In the genomic region with DNA sequence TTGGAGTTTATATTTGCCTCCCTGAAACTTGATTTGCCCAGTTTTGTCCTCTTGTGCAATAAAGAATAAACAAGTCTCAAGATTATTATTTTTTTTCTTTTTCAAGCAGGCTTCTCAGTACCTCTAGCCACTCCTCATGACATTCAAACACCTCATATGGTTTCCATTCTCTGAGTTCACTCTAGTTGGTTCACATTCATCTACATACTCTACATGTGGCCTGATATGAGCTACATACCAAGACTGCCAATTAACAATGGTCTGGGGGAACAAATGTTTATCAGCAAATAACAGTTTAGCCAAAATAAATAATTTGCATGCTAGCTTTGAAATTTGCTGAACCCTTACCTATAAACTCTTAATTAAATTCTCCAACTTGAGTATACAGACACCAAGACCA, we compare ENCODE assay signal across 26 cellular contexts. TPM values are rescaled to one million over a fixed set of nuclear protein-coding genes. Genes with fewer than 3 reads are reported as not detected.
"Had no signal": no experiment of that assay in that cellular context is flagged by ENCODE, and none has a peak within 500 bp of the region (broad histone marks: within the 10 kb centered on the region; RNA-seq: fewer than 3 reads in every experiment).

No MANE protein-coding gene starts in this region.

- H3K4me1 Mint-ChIP-seq: activated CD4-positive, alpha-beta memory T cell treated with anti-CD3 and anti-CD28 coated beads, Interleukin-2, amount 10 ng/mL, durations not matched to agents 7 days and 5 days; activated CD4-positive, alpha-beta T cell treated with anti-CD3 and anti-CD28 coated beads, Interleukin-2, amount 10 ng/mL, durations not matched to agents 7 days and 5 days; activated T-helper 17 cell treated with anti-CD3 and anti-CD28 coated beads, Interleukin-2, amount 50 U/mL, for 72 hours had no signal

- H3K27ac Mint-ChIP-seq: activated CD4-positive, alpha-beta memory T cell treated with anti-CD3 and anti-CD28 coated beads, Interleukin-2, amount 10 ng/mL, durations not matched to agents 7 days and 5 days; activated naive CD4-positive, alpha-beta T cell treated with anti-CD3 and anti-CD28 coated beads for 36 hours; activated naive CD8-positive, alpha-beta T cell treated with anti-CD3 and anti-CD28 coated beads for 36 hours; activated T-helper 17 cell treated with anti-CD3 and anti-CD28 coated beads, Interleukin-2, amount 50 U/mL, for 72 hours had no signal

- DNase-seq: activated CD4-positive, alpha-beta memory T cell treated with anti-CD3 and anti-CD28 coated beads, Interleukin-2, amount 10 ng/mL, durations not matched to agents 7 days and 5 days; activated CD4-positive, alpha-beta T cell treated with anti-CD3 and anti-CD28 coated beads, Interleukin-2, amount 10 ng/mL, durations not matched to agents 7 days and 5 days; activated CD4-positive, CD25-positive, alpha-beta regulatory T cell; activated gamma-delta T cell; activated naive CD4-positive, alpha-beta T cell treated with anti-CD3 and anti-CD28 coated beads for 36 hours; activated naive CD8-positive, alpha-beta T cell treated with anti-CD3 and anti-CD28 coated beads for 36 hours; activated T-cell treated with anti-CD3 and anti-CD28 coated beads for 4 hours; activated T-cell treated with anti-CD3 and anti-CD28 coated beads, Interleukin-2, amount 50 U/mL, for 48 hours; adrenal gland; aorta; caudate nucleus; MG63; MV-4-11; NCI-H1105; NCI-H1436; NCI-H187; NCI-H2081 treated with DMSO at 0.1 percent for 48 hours; NCI-H446; NCI-H524; Peyer's patch; Right ventricle myocardium superior; SJCRH30; SK-N-SH had no signal

- H3K9me3 ChIP-seq: adrenal gland, breast epithelium, MG63, Peyer's patch, SJCRH30, SK-N-SH had no signal

- H3K4me1 ChIP-seq: adrenal gland, breast epithelium, Peyer's patch, SJCRH30 had no signal

- H3K36me3 ChIP-seq: adrenal gland, breast epithelium had no signal

- H3K9me3 Mint-ChIP-seq: activated CD4-positive, alpha-beta memory T cell treated with anti-CD3 and anti-CD28 coated beads, Interleukin-2, amount 10 ng/mL, durations not matched to agents 7 days and 5 days; activated CD4-positive, alpha-beta T cell treated with anti-CD3 and anti-CD28 coated beads, Interleukin-2, amount 10 ng/mL, durations not matched to agents 7 days and 5 days; activated naive CD4-positive, alpha-beta T cell treated with anti-CD3 and anti-CD28 coated beads for 36 hours; activated naive CD8-positive, alpha-beta T cell treated with anti-CD3 and anti-CD28 coated beads for 36 hours; activated T-helper 17 cell treated with anti-CD3 and anti-CD28 coated beads, Interleukin-2, amount 50 U/mL, for 72 hours had no signal

- H3K4me3 ChIP-seq: adrenal gland, breast epithelium, MG63, Peyer's patch, SJCRH30 had no signal

- H3K4me3 Mint-ChIP-seq: activated CD4-positive, alpha-beta memory T cell treated with anti-CD3 and anti-CD28 coated beads, Interleukin-2, amount 10 ng/mL, durations not matched to agents 7 days and 5 days; activated CD4-positive, alpha-beta T cell treated with anti-CD3 and anti-CD28 coated beads, Interleukin-2, amount 10 ng/mL, durations not matched to agents 7 days and 5 days; activated naive CD4-positive, alpha-beta T cell treated with anti-CD3 and anti-CD28 coated beads for 36 hours; activated naive CD8-positive, alpha-beta T cell treated with anti-CD3 and anti-CD28 coated beads for 36 hours; activated T-helper 17 cell treated with anti-CD3 and anti-CD28 coated beads, Interleukin-2, amount 50 U/mL, for 72 hours had no signal

- ATAC-seq: activated T-helper 17 cell treated with anti-CD3 and anti-CD28 coated beads, Interleukin-2, amount 50 U/mL, for 72 hours had no signal

- H3K27me3 Mint-ChIP-seq: activated CD4-positive, alpha-beta memory T cell treated with anti-CD3 and anti-CD28 coated beads, Interleukin-2, amount 10 ng/mL, durations not matched to agents 7 days and 5 days; activated CD4-positive, alpha-beta T cell treated with anti-CD3 and anti-CD28 coated beads, Interleukin-2, amount 10 ng/mL, durations not matched to agents 7 days and 5 days; activated naive CD8-positive, alpha-beta T cell treated with anti-CD3 and anti-CD28 coated beads for 36 hours; activated T-helper 17 cell treated with anti-CD3 and anti-CD28 coated beads, Interleukin-2, amount 50 U/mL, for 72 hours had no signal

- H3K27me3 ChIP-seq: adrenal gland, breast epithelium, MG63, Peyer's patch, SJCRH30 had no signal

RNA-seq across cellular contexts. Expression of a gene that starts 22.5 kb away (rescaled TPM):
- total RNA-seq: activated naive CD4-positive, alpha-beta T cell treated with anti-CD3 and anti-CD28 coated beads for 36 hours; T-helper 1 cell treated with Interleukin-12 subunit alpha and Interleukin-12 subunit beta and Interleukin-4 antibody, amounts not matched to agents 30 ng/mL and 1 ng/mL, for 36 hours had no signal
